In the genomic region with DNA sequence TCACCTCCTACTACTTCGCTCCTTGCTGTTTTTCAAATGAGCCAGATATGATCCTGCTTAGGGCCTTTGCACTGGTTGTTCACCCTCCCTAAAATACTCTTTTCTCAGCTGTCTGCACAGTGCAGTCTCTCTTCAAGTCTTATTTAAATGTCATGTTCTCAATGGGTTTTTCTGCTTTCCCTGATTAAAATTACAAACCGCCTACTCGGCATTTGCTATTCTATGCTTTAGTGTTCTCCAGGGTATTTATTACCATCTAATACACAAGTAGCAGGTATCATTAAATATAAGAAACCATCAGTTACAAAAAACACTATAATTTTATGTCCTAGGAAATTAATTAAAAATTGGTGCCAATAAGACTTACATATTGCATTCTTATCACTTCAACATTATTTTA, we compare ENCODE assay signal across 27 cellular contexts.
"Had no signal": no experiment of that assay in that cellular context is flagged by ENCODE, and none has a peak within 500 bp of the region (broad histone marks: within the 10 kb centered on the region; RNA-seq: fewer than 3 reads in every experiment).

No MANE protein-coding gene starts in this region.

- H3K4me3 ChIP-seq: stomach, suprapubic skin, testis, thoracic aorta, thyroid gland, tibial artery, tibial nerve, transverse colon, upper lobe of left lung, upper lobe of right lung, uterus, vagina had no signal

- ATAC-seq: stimulated activated effector memory CD8-positive, alpha-beta T cell treated with anti-CD3 and anti-CD28 coated beads, Interleukin-12 subunit alpha, Interleukin-12 subunit beta, amount 100 ng/mL, for 72 hours; stimulated activated memory B cell treated with anti-CD40 and anti-IgM and Interleukin-4, amounts not matched to agents 10 μg/mL and 1 μg/mL and 100 μg/mL, for 72 hours; stimulated activated naive B cell treated with anti-CD40 and anti-IgM and Interleukin-4, amounts not matched to agents 10 μg/mL and 1 μg/mL and 100 μg/mL, for 72 hours; stimulated activated naive CD8-positive, alpha-beta T cell treated with anti-CD3 and anti-CD28 coated beads, Interleukin-15, amount 100 ng/mL, for 72 hours; stimulated activated naive CD8-positive, alpha-beta T cell treated with anti-CD3 and anti-CD28 coated beads, Interleukin-15, Interleukin-2, amounts not matched to agents 100 U/mL and 50 U/mL, for 24 hours; upper lobe of right lung had no signal

- H3K4me1 ChIP-seq: stomach, suprapubic skin, testis, thyroid gland, tibial nerve, transverse colon, upper lobe of left lung, upper lobe of right lung, uterus, vagina had no signal

- DNase-seq: stimulated activated CD4-positive, alpha-beta T cell treated with anti-CD3 and anti-CD28 coated beads, Interleukin-2, amount 100 ng/mL, for 48 hours; stimulated activated CD4-positive, alpha-beta T cell treated with anti-CD3 and anti-CD28 coated beads, Interleukin-4, amount 100 ng/mL, for 1 hour; stimulated activated CD4-positive, alpha-beta T cell treated with anti-CD3 and anti-CD28 coated beads, Interleukin-4, amount 100 ng/mL, for 24 hours; stimulated activated CD4-positive, alpha-beta T cell treated with anti-CD3 and anti-CD28 coated beads, Interleukin-4, amount 100 ng/mL, for 4 hours; stimulated activated CD8-positive, alpha-beta memory T cell treated with anti-CD3 and anti-CD28 coated beads, Interleukin-4, amount 100 ng/mL, for 48 hours; stimulated activated naive B cell treated with anti-CD40 and anti-IgM and Interleukin-4, amounts not matched to agents 10 μg/mL and 1 μg/mL and 100 μg/mL, for 72 hours; stimulated activated naive CD4-positive, alpha-beta T cell; stimulated activated naive CD4-positive, alpha-beta T cell treated with Interleukin-2 at 50 U/mL for 16 hours; stimulated activated naive CD8-positive, alpha-beta T cell treated with anti-CD3 and anti-CD28 coated beads, Interleukin-15, amount 100 ng/mL, for 72 hours; stimulated activated naive CD8-positive, alpha-beta T cell treated with anti-CD3 and anti-CD28 coated beads, Interleukin-15, Interleukin-2, amounts not matched to agents 100 U/mL and 50 U/mL, for 24 hours; stomach; substantia nigra; testis; thyroid gland; tibial artery; transverse colon; trophoblast cell; upper lobe of left lung; upper lobe of right lung; uterus had no signal

- FAIRE-seq: urothelium cell line had no signal

- H3K27ac ChIP-seq: stomach, suprapubic skin, testis, thoracic aorta, thyroid gland, tibial artery, tibial nerve, transverse colon, upper lobe of left lung, upper lobe of right lung, uterus, vagina had no signal

- H3K27me3 ChIP-seq: stomach, suprapubic skin, testis, thyroid gland, tibial artery, tibial nerve, transverse colon, upper lobe of left lung, upper lobe of right lung, uterus, vagina had no signal

- H3K36me3 ChIP-seq: stomach, suprapubic skin, thoracic aorta, thyroid gland, tibial artery, tibial nerve, transverse colon, upper lobe of left lung, upper lobe of right lung, uterus, vagina had no signal

- H3K9me3 ChIP-seq: stomach, suprapubic skin, testis, thoracic aorta, thyroid gland, tibial artery, transverse colon, upper lobe of left lung, upper lobe of right lung, uterus, vagina had no signal
